In genomic region chr17:40707720-40708119, GRCh38 we compare ENCODE assay signal across 15 cellular contexts. TPM values are rescaled to one million over a fixed set of nuclear protein-coding genes. Genes with fewer than 3 reads are reported as not detected.
A peak's percentile ranks its signal among the peaks of the same experiment; 100 is the strongest.
DNase-seq lines count a peak whose midpoint lies in the region; ATAC-seq and TF ChIP-seq lines count a peak whose summit lies in the region.
"Had no signal": no experiment of that assay in that cellular context is flagged by ENCODE, and none has a peak within 500 bp of the region (broad histone marks: within the 10 kb centered on the region; RNA-seq: fewer than 3 reads in every experiment).

No MANE protein-coding gene starts in this region.

- no peak overlapping the region for H2AFZ ChIP-seq in Karpas-422 (ENCODE audit: low read length)

- H3K27ac ChIP-seq in right lobe of liver (no peak overlapping the region), tibial artery (no peak overlapping the region), foreskin keratinocyte (no peak overlapping the region), Karpas-422 (ENCODE audit: low read length) (no peak overlapping the region)
- H3K27ac ChIP-seq: SJSA1 had no signal

- H3K4me1 ChIP-seq in right lobe of liver (peaks cover 0 to 6% (median 0%) of the 10 kb centered on the region in 4 donors), tibial artery (no peaks in the 10 kb centered on the region), foreskin keratinocyte (peaks cover 9% of the 10 kb centered on the region), Karpas-422 (ENCODE audit: low read length) (no peaks in the 10 kb centered on the region)
- H3K4me1 ChIP-seq: SJSA1 had no signal

- H3K4me2 ChIP-seq in Karpas-422 (ENCODE audit: low read depth, low read length, poor library complexity, severe bottlenecking): no peak overlapping the region

- H3K36me3 ChIP-seq in right lobe of liver: no peaks in the 10 kb centered on the region
- H3K36me3 ChIP-seq in tibial artery: no peaks in the 10 kb centered on the region
- H3K36me3 ChIP-seq in Karpas-422 (ENCODE audit: insufficient read depth, low read length): no peaks in the 10 kb centered on the region
- H3K36me3 ChIP-seq: SJSA1 had no signal

- DNase-seq in NB4 (ENCODE audit: low read depth): peak; percentile 24
- DNase-seq in dermis microvascular lymphatic vessel endothelial cell (ENCODE audit: low read depth in 2 of 2): peak; percentile 94 to 97
- peak in 1 of 3 donors; percentile 48 for DNase-seq in right lobe of liver
- peak; percentile 75 to 84 for DNase-seq in tibial artery
- DNase-seq in foreskin keratinocyte: no peak
- no peak for DNase-seq in NCI-H510A treated with DMSO at 0.1 percent for 48 hours (lab: John Stamatoyannopoulos, UW)
- no peak for DNase-seq in Karpas-422
- DNase-seq: activated B cell treated with CpG ODN at 0.5 μM for 24 hours; anterior cingulate cortex; NCI-H1092; NCI-H446 treated with DMSO at 0.1 percent for 48 hours; stimulated activated CD4-positive, alpha-beta T cell treated with anti-CD3 and anti-CD28 coated beads, Interleukin-2, amount 100 ng/mL, for 24 hours; stimulated activated naive B cell treated with anti-CD40 and anti-IgM and Interleukin-4, amounts not matched to agents 10 μg/mL and 1 μg/mL and 100 μg/mL, for 72 hours had no signal

- no peak overlapping the region for H3K9ac ChIP-seq in Karpas-422 (ENCODE audit: low read length)

- ATAC-seq in right lobe of liver (peak; percentile 75 to 97 (median 82)), GM18907 (IDR thresholded peaks at IDR 0.05; ENCODE audit: unreplicated experiment) (no peak), foreskin keratinocyte (no peak)
- ATAC-seq: stimulated activated naive B cell treated with anti-CD40 and anti-IgM and Interleukin-4, amounts not matched to agents 10 μg/mL and 1 μg/mL and 100 μg/mL, for 72 hours had no signal

- no peak for TF ChIP-seq POLR2A in NB4 (IDR thresholded peaks at IDR 0.05; ENCODE audit: extremely low read depth, insufficient read length)
- no peak for TF ChIP-seq POLR2A in right lobe of liver (IDR thresholded peaks at IDR 0.05)

- TF ChIP-seq CTCF in NB4 (IDR thresholded peaks at IDR 0.05; ENCODE audit: low read depth, low read length) (no peak), right lobe of liver (IDR thresholded peaks at IDR 0.05) (no peak), tibial artery (IDR thresholded peaks at IDR 0.05) (no peak), foreskin keratinocyte (conservative IDR thresholded peaks at IDR 0.05) (no peak)

- no peaks in the 10 kb centered on the region for H3K9me2 ChIP-seq in Karpas-422 (replicated peaks; ENCODE audit: insufficient read depth, low read length)

- intact Hi-C loops in right lobe of liver (cut with DNase I): no loop called here
- intact Hi-C loops in tibial artery (cut with DNase I; ENCODE audit: low total_unique reads): no loop called here

- H3K27me3 ChIP-seq in right lobe of liver: no peaks in the 10 kb centered on the region
- peaks cover 0 to 6% of the 10 kb centered on the region in 2 donors for H3K27me3 ChIP-seq in tibial artery
- H3K27me3 ChIP-seq in foreskin keratinocyte: no peaks in the 10 kb centered on the region
- no peaks in the 10 kb centered on the region for H3K27me3 ChIP-seq in Karpas-422 (ENCODE audit: low read length)

- H4K20me1 ChIP-seq in Karpas-422 (ENCODE audit: insufficient read depth, low read depth, low read length): no peaks in the 10 kb centered on the region

- H3K9me3 ChIP-seq in right lobe of liver (no peaks in the 10 kb centered on the region), tibial artery (no peaks in the 10 kb centered on the region), Karpas-422 (ENCODE audit: low read length) (no peaks in the 10 kb centered on the region)
- H3K9me3 ChIP-seq: SJSA1 had no signal

- H3K79me2 ChIP-seq in Karpas-422 (ENCODE audit: low read length): no peaks in the 10 kb centered on the region

- 33% methylated on average over 7 of the region's 7 CpGs for WGBS in right lobe of liver (ENCODE audit: insufficient coverage, low coverage, low lambda C conversion rate, missing lambda C conversion rate)

- no peak overlapping the region for H3K4me3 ChIP-seq in NB4 (ENCODE audit: low read depth, low read length)
- H3K4me3 ChIP-seq in right lobe of liver: no peak overlapping the region
- no peak overlapping the region for H3K4me3 ChIP-seq in tibial artery
- H3K4me3 ChIP-seq in Karpas-422 (ENCODE audit: low read length): no peak overlapping the region
- H3K4me3 ChIP-seq: SJSA1 had no signal

RNA-seq across cellular contexts. Expression of gene KRT24, which starts 4.2 kb away (rescaled TPM):
- total RNA-seq in dermis microvascular lymphatic vessel endothelial cell (not detected in 2 replicates), right lobe of liver (not detected), foreskin keratinocyte (0.07 TPM in 1 of 2 replicates, not detected in the other)
- polyA plus RNA-seq in foreskin keratinocyte: 0.04 TPM in 1 of 2 replicates, not detected in the other
- total RNA-seq in Karpas-422 (2014; rRNA removed; shearing (Covaris generic); ENCODE audit: low replicate concordance): not detected in 2 replicates
- total RNA-seq: activated B cell treated with CpG ODN at 0.5 μM for 24 hours, SJSA1 had no signal

RNA-seq across cellular contexts. Expression of gene KRT222, which starts 42.7 kb away (rescaled TPM):
- total RNA-seq in dermis microvascular lymphatic vessel endothelial cell (0.13 TPM in 2 replicates), right lobe of liver (1 to 10 TPM; 1.2 to 3.2 (median 1.9) TPM), foreskin keratinocyte (1.6 and 1.8 TPM in 2 replicates)
- polyA plus RNA-seq in foreskin keratinocyte: 1.1 and 1.5 TPM in 2 replicates
- not detected in 2 replicates for total RNA-seq in Karpas-422 (2014; rRNA removed; shearing (Covaris generic); ENCODE audit: low replicate concordance)
- total RNA-seq: activated B cell treated with CpG ODN at 0.5 μM for 24 hours, SJSA1 had no signal

RNA-seq across cellular contexts. Expression of gene KRT25, which starts 47.4 kb away (rescaled TPM):
- not detected in 2 replicates for total RNA-seq in dermis microvascular lymphatic vessel endothelial cell
- not detected for total RNA-seq in right lobe of liver
- total RNA-seq in foreskin keratinocyte: not detected in 2 replicates
- polyA plus RNA-seq in foreskin keratinocyte: not detected in 2 replicates
- total RNA-seq in Karpas-422 (2014; rRNA removed; shearing (Covaris generic); ENCODE audit: low replicate concordance): not detected in 2 replicates
- total RNA-seq: activated B cell treated with CpG ODN at 0.5 μM for 24 hours, SJSA1 had no signal

Comparison
In these comparisons a context has a peak if more than half of its experiments do, and no peak if none do; other contexts are left out.
1. DNase-seq: peak in NB4 (single experiment), dermis microvascular lymphatic vessel endothelial cell (2 of 2) and tibial artery (2 of 2); none in foreskin keratinocyte (0 of 2), NCI-H510A treated with DMSO at 0.1 percent for 48 hours (single experiment) and Karpas-422 (single experiment).
2. ATAC-seq: peak in right lobe of liver (4 of 4); none in GM18907 (single experiment) and foreskin keratinocyte (single experiment).